In genomic region chr16:29899516-29900101, GRCh38 we compare ENCODE assay signal across 8 cellular contexts. TPM values are rescaled to one million over a fixed set of nuclear protein-coding genes. Genes with fewer than 3 reads are reported as not detected.
A peak's percentile ranks its signal among the peaks of the same experiment; 100 is the strongest.
DNase-seq lines count a peak whose midpoint lies in the region; ATAC-seq and TF ChIP-seq lines count a peak whose summit lies in the region.

TSS of gene SEZ6L2 (minus strand) at chr16:29899550. CDS start at chr16:29899019, 531 bp downstream.

- no peak for TF ChIP-seq POLR2A in GM18505 (IDR thresholded peaks at IDR 0.05; ENCODE audit: borderline replicate concordance, extremely low read depth, insufficient read depth, insufficient read length)

- H3K9me3 ChIP-seq in GM23248 (ENCODE audit: low read depth), result no peaks in the 10 kb centered on the region

- ATAC-seq in GM18505 (IDR thresholded peaks at IDR 0.05; ENCODE audit: unreplicated experiment), result no peak

- H3K9ac ChIP-seq in GM23248, result peak within 1 kb of the TSS; percentile 79

- peaks cover 9% of the 10 kb centered on the region for H3K4me1 ChIP-seq in GM23248 (ENCODE audit: insufficient read depth)

- in situ Hi-C loops in GM23248 (cut with MboI), result no loop called here

- DNase-seq in AG08395 (ENCODE audit: low spot score) (peak; percentile 84), GM23248 (peak; percentile 95), NCI-H2227 (lab: John Stamatoyannopoulos, UW; ENCODE audit: unreplicated experiment) (peak; percentile 97), fibroblast of gingiva (ENCODE audit: low read depth) (peak; percentile 76), myocyte (ENCODE audit: low read depth) (peak; percentile 74), stromal cell of bone marrow (ENCODE audit: low read depth) (peak; percentile 50)
- peak; percentile 27 to 40 for DNase-seq in activated CD4-positive, alpha-beta T cell treated with anti-CD3 and anti-CD28 coated beads, Interleukin-2, amount 50 U/mL, for 48 hours

- H3K4me2 ChIP-seq in GM23248 (ENCODE audit: unreplicated experiment), result peak within 1 kb of the TSS; percentile 82

- peaks cover 30% of the 10 kb centered on the region for H3K79me2 ChIP-seq in GM23248 (ENCODE audit: insufficient read depth)

- peak within 1 kb of the TSS; percentile 82 for H2AFZ ChIP-seq in GM23248

- H3K27me3 ChIP-seq in GM23248 (replicated peaks; ENCODE audit: insufficient read depth), result no peaks in the 10 kb centered on the region

- H3K27ac ChIP-seq in GM23248, result peak within 1 kb of the TSS; percentile 81

- H3K36me3 ChIP-seq in GM23248 (ENCODE audit: low read depth), result no peaks in the 10 kb centered on the region

- 1 to 4% methylated on average over 21 to 27 of the region's 29 CpGs for whole genome bisulfite sequencing in GM23248 (ENCODE audit: low coverage in 1 of 2, low lambda C conversion rate in 2 of 2, missing lambda C conversion rate in 2 of 2), 2 experiments

- peak within 1 kb of the TSS; percentile 82 for H3K4me3 ChIP-seq in GM23248

- no peaks in the 10 kb centered on the region for H4K20me1 ChIP-seq in GM23248 (ENCODE audit: insufficient read depth)

- H3K9me2 ChIP-seq in GM23248 (ENCODE audit: insufficient read depth), result no peaks in the 10 kb centered on the region

- no peaks in the 10 kb centered on the region for H3F3A ChIP-seq in GM23248 (ENCODE audit: insufficient read depth)

RNA-seq across cellular contexts. Expression of gene SEZ6L2, which starts in this region (rescaled TPM):
- total RNA-seq in GM23248 (2014; rRNA removed; shearing (Covaris generic)), result 30.7 and 34.7 TPM in 2 replicates
- polyA plus RNA-seq in GM23248 (2016; fragmentation: Nextera tagmentation; extraction: Ambion mirVana), result 6.9 and 7.3 TPM in 2 replicates
- 6.4 and 11.8 TPM in 2 replicates for total RNA-seq in myocyte
- 2.5 TPM for polyA plus RNA-seq in myocyte (2012)

Comparison
In these comparisons a context has a peak if more than half of its experiments do, and no peak if none do; other contexts are left out.
1. DNase-seq: peak in every context shown above with its lines; median percentile 97 in NCI-H2227; 95 in GM23248; 84 in AG08395; 76 in fibroblast of gingiva; 74 in myocyte; 50 in stromal cell of bone marrow; 34 in activated CD4-positive, alpha-beta T cell treated with anti-CD3 and anti-CD28 coated beads, Interleukin-2, amount 50 U/mL, for 48 hours.